1 cellular context compared by ENCODE assay signal in genomic region chr22:31350410-31350863, GRCh38.
A peak's percentile ranks its signal among the peaks of the same experiment; 100 is the strongest.
TF ChIP-seq lines count a peak whose summit lies in the region.

No MANE protein-coding gene starts in this region.

TF ChIP-seq in HepG2, 621 proteins besides CTCF, POLR2A, EP300 and RAD21 (continued from another document and continues in another):
- TF ChIP-seq ARID5B (CRISPR knock-in tag; IDR thresholded peaks at IDR 0.05) (peak; percentile 73), CENPT (CRISPR knock-in tag; IDR thresholded peaks at IDR 0.05; ENCODE audit: low read depth) (no peak), ZFYVE20 (CRISPR knock-in tag; IDR thresholded peaks at IDR 0.05; ENCODE audit: borderline replicate concordance, low read depth) (no peak), RXRA (CRISPR knock-in tag; IDR thresholded peaks at IDR 0.05) (no peak), STAT5B (CRISPR knock-in tag; IDR thresholded peaks at IDR 0.05) (no peak), BCLAF1 (IDR thresholded peaks at IDR 0.05) (no peak), POLR2AphosphoS5 (IDR thresholded peaks at IDR 0.05; ENCODE audit: low read depth, low read length) (no peak), ASH2L (IDR thresholded peaks at IDR 0.05; ENCODE audit: insufficient read length, low read depth, low read length) (peak; percentile 44), NFKB2 (CRISPR knock-in tag; IDR thresholded peaks at IDR 0.05; ENCODE audit: borderline replicate concordance) (no peak), ZZZ3 (CRISPR knock-in tag; IDR thresholded peaks at IDR 0.05; ENCODE audit: borderline replicate concordance) (no peak), SRSF4 (IDR thresholded peaks at IDR 0.05; ENCODE audit: low read depth, low read length, poor library complexity, severe bottlenecking) (no peak), KDM1A (CRISPR knock-in tag; IDR thresholded peaks at IDR 0.05) (peak; percentile 58; the same call in 1 of the 2 replicates), HMGXB3 (CRISPR knock-in tag; IDR thresholded peaks at IDR 0.05; ENCODE audit: borderline replicate concordance) (no peak), FOSL2 (CRISPR knock-in tag; IDR thresholded peaks at IDR 0.05) (peak; percentile 36; the same call in 1 of the 2 replicates), CSRNP2 (CRISPR knock-in tag; conservative IDR thresholded peaks at IDR 0.05; ENCODE audit: low read depth) (no peak), ARHGAP35 (CRISPR knock-in tag; IDR thresholded peaks at IDR 0.05; ENCODE audit: borderline replicate concordance) (no peak), ZNF362 (CRISPR knock-in tag; IDR thresholded peaks at IDR 0.05; ENCODE audit: borderline replicate concordance) (no peak; the same call in 1 of the 2 replicates), KDM5B (CRISPR knock-in tag; IDR thresholded peaks at IDR 0.05; ENCODE audit: borderline replicate concordance) (no peak), ZNF570 (CRISPR knock-in tag; IDR thresholded peaks at IDR 0.05; ENCODE audit: borderline replicate concordance) (no peak), ELF3 (CRISPR knock-in tag; IDR thresholded peaks at IDR 0.05) (peak; percentile 39; the same call in 1 of the 2 replicates), MEIS1 (CRISPR knock-in tag; IDR thresholded peaks at IDR 0.05; ENCODE audit: borderline replicate concordance) (no peak), WIZ (CRISPR knock-in tag; IDR thresholded peaks at IDR 0.05) (no peak), ZKSCAN8 (CRISPR knock-in tag; IDR thresholded peaks at IDR 0.05; ENCODE audit: borderline replicate concordance) (no peak), MTA1 (CRISPR knock-in tag; IDR thresholded peaks at IDR 0.05; ENCODE audit: borderline replicate concordance) (no peak), PAWR (CRISPR knock-in tag; IDR thresholded peaks at IDR 0.05; ENCODE audit: borderline replicate concordance) (no peak), HDAC2 (CRISPR knock-in tag; IDR thresholded peaks at IDR 0.05) (0 out of 2 replicates have a peak, but pooled peaks have one; percentile 30), ZNF292 (CRISPR knock-in tag; IDR thresholded peaks at IDR 0.05; ENCODE audit: borderline replicate concordance, low read depth) (peak; percentile 73; the same call in 1 of the 2 replicates), ZNF83 (CRISPR knock-in tag; IDR thresholded peaks at IDR 0.05; ENCODE audit: borderline replicate concordance) (no peak), ZNF17 (CRISPR knock-in tag; IDR thresholded peaks at IDR 0.05) (no peak), PHF21A (CRISPR knock-in tag; IDR thresholded peaks at IDR 0.05) (peak; percentile 40; the same call in 1 of the 2 replicates), HIVEP1 (CRISPR knock-in tag; IDR thresholded peaks at IDR 0.05) (no peak), REST (IDR thresholded peaks at IDR 0.05; ENCODE audit: borderline replicate concordance in 1 of 2, low read depth in 1 of 2, low read length in 2 of 2) (0 out of 4 replicates have a peak, but pooled peaks of 1 of the 2 experiments have one; percentile 24), MTERF4 (CRISPR knock-in tag; IDR thresholded peaks at IDR 0.05) (no peak), NAIF1 (CRISPR knock-in tag; IDR thresholded peaks at IDR 0.05; ENCODE audit: borderline replicate concordance) (no peak), E2F5 (CRISPR knock-in tag; conservative IDR thresholded peaks at IDR 0.05) (no peak)
